ENCODE assay signal across 17 cellular contexts in the genomic region with DNA sequence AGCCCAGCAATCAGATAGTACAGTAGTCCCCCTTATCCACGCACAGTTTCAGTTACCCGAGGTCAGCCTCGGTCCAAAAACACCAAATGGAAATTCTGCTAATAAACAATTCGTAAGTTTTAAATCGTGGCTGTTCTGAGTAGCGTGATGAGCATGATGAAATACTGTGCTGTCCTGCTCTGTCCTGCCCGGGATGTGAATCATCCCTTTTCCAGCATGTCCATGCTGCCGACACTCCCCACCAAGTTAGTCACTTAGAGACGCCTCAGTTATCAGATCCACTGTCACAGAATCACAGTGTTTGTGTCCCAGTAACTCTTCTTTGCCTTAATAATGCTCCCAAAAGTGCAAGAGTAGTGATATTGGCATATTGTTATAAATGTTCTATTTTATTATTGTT.
A peak's percentile ranks its signal among the peaks of the same experiment; 100 is the strongest.
DNase-seq lines count a peak whose midpoint lies in the region; ATAC-seq, FAIRE-seq and TF ChIP-seq lines count a peak whose summit lies in the region.
"Had no signal": no experiment of that assay in that cellular context is flagged by ENCODE, and none has a peak within 500 bp of the region (broad histone marks: within the 10 kb centered on the region; RNA-seq: fewer than 3 reads in every experiment).

No MANE protein-coding gene starts in this region.

- no peaks in the 10 kb centered on the region for H3K27me3 ChIP-seq in mammary epithelial cell (ENCODE audit: insufficient read depth, low read length)
- no peaks in the 10 kb centered on the region for H3K27me3 ChIP-seq in CD4-positive, alpha-beta memory T cell (ENCODE audit: insufficient read depth, low read length)
- H3K27me3 ChIP-seq: cardiac muscle cell had no signal

- no peaks in the 10 kb centered on the region for H3K36me3 Mint-ChIP-seq in CD4-positive, alpha-beta memory T cell

- peak overlapping the region; percentile 78 for H3K4me2 ChIP-seq in mammary epithelial cell (ENCODE audit: insufficient read depth, low read depth, low read length)

- POLR2A ChIA-PET in CD4-positive, alpha-beta memory T cell (lab: Charles Lee; ENCODE audit: partially characterized antibody), result no interaction called here

- no peak overlapping the region for H3K27ac Mint-ChIP-seq in CD4-positive, alpha-beta memory T cell
- H3K27ac Mint-ChIP-seq: activated CD8-positive, alpha-beta T cell treated with anti-CD3 and anti-CD28 coated beads for 36 hours; B cell had no signal

- peak overlapping the region; percentile 96 for H3K27ac ChIP-seq in mammary epithelial cell (ENCODE audit: insufficient read depth, low read depth, low read length)
- H3K27ac ChIP-seq in CD4-positive, alpha-beta memory T cell (ENCODE audit: low read depth, low read length), result no peak overlapping the region
- H3K27ac ChIP-seq: cardiac muscle cell had no signal

- no peaks in the 10 kb centered on the region for H3K36me3 ChIP-seq in mammary epithelial cell (ENCODE audit: insufficient read depth, low read length)
- H3K36me3 ChIP-seq in CD4-positive, alpha-beta memory T cell (ENCODE audit: insufficient read depth, low read length), result no peaks in the 10 kb centered on the region
- H3K36me3 ChIP-seq: cardiac muscle cell had no signal

- TF ChIP-seq CTCF in AG10803 (conservative IDR thresholded peaks at IDR 0.05; ENCODE audit: low read length) (no peak), mammary epithelial cell (conservative IDR thresholded peaks at IDR 0.05 in 1 of 2, IDR thresholded peaks at IDR 0.05 in 1 of 2; ENCODE audit: extremely low read depth in 1 of 2, insufficient read depth in 1 of 2, low read depth in 1 of 2, low read length in 2 of 2) (no peak)

- BruUV-seq in mammary epithelial cell (replicated peaks; lab: Mats Ljungman, UMichigan), result no TSS peak

- no peaks in the 10 kb centered on the region for H4K20me1 ChIP-seq in mammary epithelial cell (ENCODE audit: insufficient read depth, low read length)

- DNase-seq in AG10803 (ENCODE audit: low read depth) (peak; percentile 65), HTR-8/SVneo (ENCODE audit: insufficient read length, low spot score) (peak; percentile 25), mammary epithelial cell (peak; percentile 93), kidney tubule cell (ENCODE audit: low spot score) (peak; percentile 33), NCI-H1048 (lab: John Stamatoyannopoulos, UW) (no peak)
- no peak for DNase-seq in CD4-positive, alpha-beta memory T cell
- DNase-seq: activated CD8-positive, alpha-beta T cell treated with anti-CD3 and anti-CD28 coated beads for 36 hours; DMS79; NCI-H1436 treated with DMSO at 0.1 percent for 48 hours; occipital lobe; Right ventricle myocardium superior; T1000 had no signal

- H3K4me3 Mint-ChIP-seq in CD4-positive, alpha-beta memory T cell, result no peak overlapping the region
- H3K4me3 Mint-ChIP-seq: activated CD8-positive, alpha-beta T cell treated with anti-CD3 and anti-CD28 coated beads for 36 hours; B cell had no signal

- no peak for FAIRE-seq in HTR-8/SVneo (lab: Jason Lieb, UNC)
- FAIRE-seq: GM12878 had no signal

- intact Hi-C loops in mammary epithelial cell (cut with micrococcal nuclease), result loop anchor here (1.0 to 10.0 kb wide), 3 partner anchors 59 to 479 kb away; no protein-coding TSS in a partner anchor
- intact Hi-C loops in CD4-positive, alpha-beta memory T cell (cut with micrococcal nuclease), result no loop called here

- peaks cover 47% of the 10 kb centered on the region for H3K4me1 ChIP-seq in mammary epithelial cell (ENCODE audit: insufficient read depth, low read length)
- H3K4me1 ChIP-seq in CD4-positive, alpha-beta memory T cell (ENCODE audit: insufficient read depth, low read length), result no peaks in the 10 kb centered on the region

- H3K79me2 ChIP-seq in mammary epithelial cell (ENCODE audit: insufficient read depth, low read length), result peaks cover 8% of the 10 kb centered on the region

- dilution Hi-C loops in mammary epithelial cell (cut with HindIII; ENCODE audit: low sequenced_read_pairs), result no loop called here

- H3K4me3 ChIP-seq in AG10803 (ENCODE audit: low read length) (peak overlapping the region; percentile 17; the same call in 1 of the 2 replicates), mammary epithelial cell (replicated peaks in 1 of 3; ENCODE audit: insufficient read depth in 1 of 3, low read depth in 2 of 3, low read length in 3 of 3) (peak overlapping the region; percentile 31 to 56 (median 43))
- H3K4me3 ChIP-seq in CD4-positive, alpha-beta memory T cell (ENCODE audit: low read length in 2 of 2), result no peak overlapping the region
- H3K4me3 ChIP-seq: cardiac muscle cell, GM12878 had no signal

- no peaks in the 10 kb centered on the region for H3K9me3 ChIP-seq in mammary epithelial cell (replicated peaks; ENCODE audit: insufficient read depth, low read length)
- H3K9me3 ChIP-seq in CD4-positive, alpha-beta memory T cell (ENCODE audit: control insufficient read depth in 1 of 2, low read length in 2 of 2), result no peaks in the 10 kb centered on the region

- ATAC-seq in HG03159 (IDR thresholded peaks at IDR 0.05; ENCODE audit: unreplicated experiment) (no peak), GM19035 (IDR thresholded peaks at IDR 0.05; ENCODE audit: unreplicated experiment) (no peak)

- H3K9ac ChIP-seq in mammary epithelial cell (ENCODE audit: insufficient read depth, low read length), result peak overlapping the region; percentile 87

- peaks cover 0 to under 1% (median 0%) of the 10 kb centered on the region in 8 donors for H3K9me3 Mint-ChIP-seq in CD4-positive, alpha-beta memory T cell
- H3K9me3 Mint-ChIP-seq: activated CD8-positive, alpha-beta T cell treated with anti-CD3 and anti-CD28 coated beads for 36 hours had no signal

- H2AFZ ChIP-seq in mammary epithelial cell (ENCODE audit: low read depth, low read length), result peak overlapping the region; percentile 59

- WGBS in mammary epithelial cell (ENCODE audit: low coverage, missing lambda C conversion rate), result under 1% methylated on average over 9 of the region's 9 CpGs

- CTCF ChIA-PET in mammary epithelial cell (lab: Charles Lee; ENCODE audit: low non-redundant PET), result no interaction called here
- CTCF ChIA-PET in CD4-positive, alpha-beta memory T cell (lab: Charles Lee; ENCODE audit: partially characterized antibody), result no interaction called here

- no peaks in the 10 kb centered on the region for H3K4me1 Mint-ChIP-seq in CD4-positive, alpha-beta memory T cell

- in situ Hi-C loops in mammary epithelial cell (cut with MboI; ENCODE audit: low sequenced_read_pairs in 2 of 2), result loop anchor here in 1 of 2 donors (10.0 kb wide), 1 partner anchor 129 kb away; no protein-coding TSS in a partner anchor

- peaks cover 0 to 2% of the 10 kb centered on the region in 2 donors for H3K27me3 Mint-ChIP-seq in CD4-positive, alpha-beta memory T cell
- H3K27me3 Mint-ChIP-seq: activated CD8-positive, alpha-beta T cell treated with anti-CD3 and anti-CD28 coated beads for 36 hours; B cell had no signal

Comparison
In these comparisons a context has a peak if more than half of its experiments do, and no peak if none do; other contexts are left out.
1. DNase-seq: peak in AG10803 (single experiment), HTR-8/SVneo (single experiment), mammary epithelial cell (single experiment) and kidney tubule cell (single experiment); none in NCI-H1048 (single experiment) and CD4-positive, alpha-beta memory T cell (0 of 5).
2. H3K4me3 ChIP-seq: peak in AG10803 (single experiment) and mammary epithelial cell (3 of 3); none in CD4-positive, alpha-beta memory T cell (0 of 2).